1 cellular context compared by ENCODE assay signal in the genomic region with DNA sequence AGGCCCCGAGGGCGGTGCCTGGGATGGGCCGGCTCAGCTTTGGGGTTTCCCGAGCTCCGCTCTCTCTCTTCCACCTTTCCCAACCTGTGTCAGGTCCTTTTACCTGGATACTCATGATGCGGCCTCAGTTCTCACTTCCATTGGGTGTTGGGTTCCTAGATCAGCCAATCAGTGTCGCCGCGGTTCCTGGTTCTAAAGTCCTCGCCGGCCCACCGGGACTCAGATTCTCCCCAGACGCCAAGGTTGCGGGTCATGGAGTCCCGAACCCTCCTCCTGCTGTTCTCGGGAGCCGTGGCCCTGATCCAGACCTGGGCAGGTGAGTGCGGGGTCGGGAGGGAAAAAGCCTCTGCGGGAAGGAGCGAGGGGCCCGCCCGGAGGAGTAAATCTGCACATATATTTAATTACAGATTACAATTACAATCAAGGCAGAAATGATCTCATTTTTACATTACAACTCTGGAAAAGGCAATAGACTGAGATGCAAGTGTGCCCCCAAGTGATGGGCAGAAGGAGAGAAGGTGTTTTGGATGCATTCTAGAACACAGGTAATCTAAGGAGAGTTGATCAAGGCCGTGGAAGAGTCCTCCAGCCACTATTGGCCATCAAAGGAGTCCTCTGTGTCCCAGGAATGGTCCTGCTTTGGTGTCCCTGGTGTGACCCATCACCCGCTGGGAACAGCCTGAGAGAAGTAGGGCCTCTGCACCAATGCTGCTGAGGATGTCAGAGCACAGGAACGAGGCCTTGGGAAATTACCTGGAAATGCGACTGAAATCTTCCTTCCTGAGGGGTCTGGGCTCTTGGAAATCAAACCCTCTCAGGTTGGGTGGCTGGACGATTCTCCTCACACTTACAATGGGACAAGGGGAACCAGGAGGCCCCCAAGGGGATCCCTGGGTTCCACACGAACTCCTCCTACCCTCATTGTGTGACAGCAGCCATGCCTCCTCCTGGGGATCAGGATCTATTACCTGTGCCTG.
TF ChIP-seq lines count a peak whose summit lies in the region.

No MANE protein-coding gene starts in this region.

TF ChIP-seq in IMR-90, 13 proteins besides CTCF, POLR2A, EP300 and RAD21 (continued from another document):
- TF ChIP-seq ELK1 (IDR thresholded peaks at IDR 0.05; ENCODE audit: borderline replicate concordance, low read depth, low read length), result no peak
